9 cellular contexts compared by ENCODE assay signal in the genomic region with DNA sequence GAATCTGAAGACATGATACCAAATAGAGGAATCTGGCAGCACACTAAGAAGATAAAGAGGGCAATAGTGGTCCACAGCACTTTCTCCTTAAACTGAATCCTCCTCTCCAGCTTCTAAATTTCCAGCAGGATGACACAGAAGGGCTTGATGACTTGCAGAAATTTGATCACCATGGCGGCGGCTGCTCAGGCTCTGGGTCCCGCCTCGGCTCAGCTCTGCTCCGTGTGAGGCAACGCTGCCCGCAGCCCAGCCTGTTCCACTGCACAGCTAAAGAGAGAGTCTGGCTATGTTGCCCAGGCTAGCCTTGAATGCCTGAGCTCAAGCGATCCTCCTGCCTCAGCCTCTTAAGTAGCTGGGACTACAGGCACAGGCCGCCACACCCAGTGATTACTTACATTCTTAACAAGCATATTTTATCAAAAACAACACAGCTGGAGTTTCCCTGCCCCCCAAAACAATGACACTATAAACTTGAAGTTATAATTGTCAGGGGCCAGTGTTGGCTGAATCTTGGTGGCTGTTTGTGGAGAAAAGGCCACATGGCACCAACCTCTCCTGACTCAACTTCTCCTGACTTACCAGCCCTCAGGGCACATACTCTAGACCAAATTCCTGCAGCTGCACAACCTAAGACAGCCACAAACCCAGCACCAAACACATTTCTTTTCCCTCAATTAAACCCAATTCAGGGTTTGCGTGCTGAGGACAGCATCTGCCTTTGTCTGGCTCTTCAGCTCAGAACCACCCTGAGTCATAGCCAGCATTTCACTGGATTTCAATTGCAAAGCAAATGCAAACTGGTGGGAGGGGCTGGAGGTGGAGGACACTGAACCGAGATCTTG. TPM values are rescaled to one million over a fixed set of nuclear protein-coding genes. Genes with fewer than 3 reads are reported as not detected.
A peak's percentile ranks its signal among the peaks of the same experiment; 100 is the strongest.
DNase-seq lines count a peak whose midpoint lies in the region; TF ChIP-seq lines count a peak whose summit lies in the region.
"Had no signal": no experiment of that assay in that cellular context is flagged by ENCODE, and none has a peak within 500 bp of the region (broad histone marks: within the 10 kb centered on the region; RNA-seq: fewer than 3 reads in every experiment).

No MANE protein-coding gene starts in this region.

- no peak overlapping the region for H2BK15ac ChIP-seq in H9 (ENCODE audit: low read depth, low read length)

- peaks cover 0 to 5% (median 4%) of the 10 kb centered on the region in 3 experiments; a peak in 3 of 7 replicates for H3K36me3 Mint-ChIP-seq in H9 (ENCODE audit: insufficient read depth in 1 of 3, low read depth in 3 of 3)
- H3K36me3 Mint-ChIP-seq: CD8-positive, alpha-beta T cell had no signal

- no peak overlapping the region for H4K8ac ChIP-seq in H9 (replicated peaks; ENCODE audit: insufficient read length, low read depth, low read length)

- peak overlapping the region; percentile 20 to 96 (median 92); a peak in 6 of 7 replicates for H3K27ac Mint-ChIP-seq in H9
- H3K27ac Mint-ChIP-seq: CD8-positive, alpha-beta T cell had no signal

- H2BK120ac ChIP-seq in H9 (ENCODE audit: low read depth, low read length, poor library complexity, severe bottlenecking) = no peak overlapping the region

- H4K91ac ChIP-seq in H9 (ENCODE audit: insufficient read length, low read depth, low read length) = peak overlapping the region; percentile 53

- no CpG with 5 or more reads among the region's 11 CpGs for WGBS in H9 (ENCODE audit: extremely low coverage, insufficient read length, low lambda C conversion rate)

- H3K4ac ChIP-seq in H9 (ENCODE audit: low read depth, low read length) = no peak overlapping the region; the same call in 1 of the 2 replicates

- peak overlapping the region; percentile 1 for H3K4me2 ChIP-seq in H9 (ENCODE audit: insufficient read depth, insufficient read length, low read length)

- peaks cover 6% of the 10 kb centered on the region; the same call in 1 of the 2 replicates for H3K4me1 ChIP-seq in H9 (ENCODE audit: insufficient read depth, low read length)

- H4K5ac ChIP-seq in H9 (ENCODE audit: insufficient read length, low read depth, low read length) = no peak overlapping the region

- H3K56ac ChIP-seq in H9 (ENCODE audit: insufficient read length, low read depth, low read length) = no peak overlapping the region

- peak overlapping the region; percentile 98 for H2AFZ ChIP-seq in H9 (ENCODE audit: low read length)

- intact Hi-C loops in head of caudate nucleus (cut with DNase I) = no loop called here

- H3K27ac ChIP-seq in H9 (ENCODE audit: insufficient read length, low read depth, low read length) = peak overlapping the region; percentile 60

- no peak overlapping the region for H3K23ac ChIP-seq in H9 (ENCODE audit: insufficient read length, low read depth, low read length)

- peak overlapping the region; percentile 12 for H3K18ac ChIP-seq in H9 (ENCODE audit: insufficient read length, low read depth, low read length)

- in situ Hi-C loops in ACHN (cut with HindIII; ENCODE audit: low pct_ligation_motif_present, low pct_unique_long_range_greater_than_20kb, low sequenced_read_pairs) = no loop called here

- peaks cover 11 to 15% of the 10 kb centered on the region in 2 experiments for H3K9me3 Mint-ChIP-seq in H9

- H2BK5ac ChIP-seq in H9 (ENCODE audit: insufficient read length, low read length) = no peak overlapping the region

- no peaks in the 10 kb centered on the region for H3K27me3 ChIP-seq in H9 (ENCODE audit: insufficient read depth, low read length)

- H3K27me3 Mint-ChIP-seq in H9 (ENCODE audit: low read depth) = no peaks in the 10 kb centered on the region; the same call in 1 of the 2 replicates

- peaks cover 18% of the 10 kb centered on the region in 2 experiments for H3K4me1 Mint-ChIP-seq in H9

- no peaks in the 10 kb centered on the region for H4K20me1 ChIP-seq in H9 (ENCODE audit: control insufficient read depth, insufficient read depth, insufficient read length)

- H3K79me2 ChIP-seq in H9 (ENCODE audit: insufficient read depth, low read length) = no peaks in the 10 kb centered on the region

- H2AK5ac ChIP-seq in H9 (ENCODE audit: insufficient read length, low read length) = no peak overlapping the region

- no peaks in the 10 kb centered on the region for H3K23me2 ChIP-seq in H9 (ENCODE audit: insufficient read length, low read depth, low read length, poor library complexity, severe bottlenecking)

- H3K79me1 ChIP-seq in H9 (ENCODE audit: insufficient read depth, low read depth, low read length, poor library complexity, severe bottlenecking) = no peaks in the 10 kb centered on the region

- no peak overlapping the region for H2BK12ac ChIP-seq in H9 (ENCODE audit: insufficient read length, low read depth, low read length)

- H3K4me3 Mint-ChIP-seq in H9 = no peak overlapping the region
- H3K4me3 Mint-ChIP-seq: CD8-positive, alpha-beta T cell had no signal

- H3T11ph ChIP-seq in H9 (ENCODE audit: low read length) = peak overlapping the region; percentile 20

- H2BK20ac ChIP-seq in H9 (ENCODE audit: low read depth, low read length, poor library complexity, severe bottlenecking) = no peak overlapping the region

- H3K9ac ChIP-seq in H9 (ENCODE audit: extremely low read depth, insufficient read length, low read length) = no peak overlapping the region

- DNase-seq in ACHN = peak; percentile 29
- peak; percentile 75 for DNase-seq in H9
- DNase-seq in SW480 (ENCODE audit: low spot score) = peak; percentile 45
- DNase-seq in glomerular visceral epithelial cell (ENCODE audit: extremely low spot score) = peak; percentile 48
- DNase-seq in NOMO-1 treated with dmso at 0.1 percent for 144 hours (lab: John Stamatoyannopoulos, UW; ENCODE audit: unreplicated experiment) = no peak
- DNase-seq in head of caudate nucleus = no peak
- no peak for DNase-seq in Kasumi-1 (lab: John Stamatoyannopoulos, UW)
- DNase-seq in NOMO-1 (lab: John Stamatoyannopoulos, UW; ENCODE audit: unreplicated experiment in 2 of 2) = no peak
- DNase-seq: CD8-positive, alpha-beta T cell had no signal

- H3K14ac ChIP-seq in H9 (ENCODE audit: insufficient read depth, low read length) = peak overlapping the region; percentile 24

- TF ChIP-seq CTCF in H9 (conservative IDR thresholded peaks at IDR 0.05) = no peak

- no peaks in the 10 kb centered on the region for H3K9me3 ChIP-seq in H9 (ENCODE audit: control insufficient read depth, low read depth, low read length)

RNA-seq across cellular contexts. Expression of a gene that starts 11.6 kb away (rescaled TPM):
- 88.3 and 90.1 TPM in 2 replicates for total RNA-seq in H9 (2021)

Comparison
In these comparisons a context has a peak if more than half of its experiments do, and no peak if none do; other contexts are left out.
1. DNase-seq: peak in ACHN (single experiment), H9 (single experiment), SW480 (single experiment) and glomerular visceral epithelial cell (single experiment); none in NOMO-1 treated with dmso at 0.1 percent for 144 hours (single experiment), head of caudate nucleus (0 of 42), Kasumi-1 (0 of 2) and NOMO-1 (0 of 2).